ENCODE assay signal across 1 cellular context in the genomic region with DNA sequence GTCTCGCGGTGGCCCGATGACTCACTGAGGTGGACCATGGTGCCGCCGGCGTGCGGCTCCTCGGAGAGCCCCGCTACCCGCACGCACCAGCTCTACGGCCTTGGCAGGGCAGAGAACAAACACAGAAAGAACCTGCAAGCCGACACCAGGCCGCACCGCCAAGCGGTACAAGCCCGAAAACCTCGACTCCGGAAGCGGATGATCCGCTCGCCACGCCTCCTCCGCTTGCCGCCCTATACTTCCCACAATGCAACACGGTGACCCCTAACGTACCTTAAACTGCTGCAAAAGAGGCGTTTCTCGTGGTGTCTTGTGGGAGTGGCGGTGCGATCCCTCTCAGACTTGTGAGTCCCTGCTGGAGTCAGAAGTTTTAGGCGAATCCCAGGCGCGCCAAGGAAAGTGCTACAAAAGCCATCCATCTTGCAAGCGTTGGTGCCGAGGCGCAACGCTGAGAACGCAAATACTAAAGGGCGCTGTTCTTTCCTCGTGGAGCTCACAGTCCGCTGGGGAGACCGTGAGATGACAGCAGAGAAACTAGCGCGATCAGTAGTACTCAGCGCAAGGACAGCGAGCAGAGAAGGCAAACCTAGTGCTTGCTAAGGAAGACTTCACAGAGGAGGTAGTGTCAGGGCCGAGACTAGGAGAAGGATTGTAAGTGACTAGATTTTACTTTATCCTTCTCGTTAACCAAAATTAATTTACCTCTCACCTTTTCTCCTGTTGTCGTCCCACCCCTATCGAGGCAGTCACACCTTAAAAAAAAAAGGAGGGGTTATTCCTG.
TF ChIP-seq lines count a peak whose summit lies in the region.

A gene (minus strand): TSS at position 200 of the 781 bp plus-strand sequence. CDS start 162 bp downstream, at position 38.

TF ChIP-seq in K562, 482 proteins besides CTCF, POLR2A, EP300 and RAD21 (continued from another document and continues in another):
- TF ChIP-seq, protein P1, sequence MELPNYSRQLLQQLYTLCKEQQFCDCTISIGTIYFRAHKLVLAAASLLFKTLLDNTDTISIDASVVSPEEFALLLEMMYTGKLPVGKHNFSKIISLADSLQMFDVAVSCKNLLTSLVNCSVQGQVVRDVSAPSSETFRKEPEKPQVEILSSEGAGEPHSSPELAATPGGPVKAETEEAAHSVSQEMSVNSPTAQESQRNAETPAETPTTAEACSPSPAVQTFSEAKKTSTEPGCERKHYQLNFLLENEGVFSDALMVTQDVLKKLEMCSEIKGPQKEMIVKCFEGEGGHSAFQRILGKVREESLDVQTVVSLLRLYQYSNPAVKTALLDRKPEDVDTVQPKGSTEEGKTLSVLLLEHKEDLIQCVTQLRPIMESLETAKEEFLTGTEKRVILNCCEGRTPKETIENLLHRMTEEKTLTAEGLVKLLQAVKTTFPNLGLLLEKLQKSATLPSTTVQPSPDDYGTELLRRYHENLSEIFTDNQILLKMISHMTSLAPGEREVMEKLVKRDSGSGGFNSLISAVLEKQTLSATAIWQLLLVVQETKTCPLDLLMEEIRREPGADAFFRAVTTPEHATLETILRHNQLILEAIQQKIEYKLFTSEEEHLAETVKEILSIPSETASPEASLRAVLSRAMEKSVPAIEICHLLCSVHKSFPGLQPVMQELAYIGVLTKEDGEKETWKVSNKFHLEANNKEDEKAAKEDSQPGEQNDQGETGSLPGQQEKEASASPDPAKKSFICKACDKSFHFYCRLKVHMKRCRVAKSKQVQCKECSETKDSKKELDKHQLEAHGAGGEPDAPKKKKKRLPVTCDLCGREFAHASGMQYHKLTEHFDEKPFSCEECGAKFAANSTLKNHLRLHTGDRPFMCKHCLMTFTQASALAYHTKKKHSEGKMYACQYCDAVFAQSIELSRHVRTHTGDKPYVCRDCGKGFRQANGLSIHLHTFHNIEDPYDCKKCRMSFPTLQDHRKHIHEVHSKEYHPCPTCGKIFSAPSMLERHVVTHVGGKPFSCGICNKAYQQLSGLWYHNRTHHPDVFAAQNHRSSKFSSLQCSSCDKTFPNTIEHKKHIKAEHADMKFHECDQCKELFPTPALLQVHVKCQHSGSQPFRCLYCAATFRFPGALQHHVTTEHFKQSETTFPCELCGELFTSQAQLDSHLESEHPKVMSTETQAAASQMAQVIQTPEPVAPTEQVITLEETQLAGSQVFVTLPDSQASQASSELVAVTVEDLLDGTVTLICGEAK (IDR thresholded peaks at IDR 0.05) = peak; percentile 89
- TF ChIP-seq, protein P1 (CRISPR knock-in tag; IDR thresholded peaks at IDR 0.05) = no peak
- TF ChIP-seq, protein P2, sequence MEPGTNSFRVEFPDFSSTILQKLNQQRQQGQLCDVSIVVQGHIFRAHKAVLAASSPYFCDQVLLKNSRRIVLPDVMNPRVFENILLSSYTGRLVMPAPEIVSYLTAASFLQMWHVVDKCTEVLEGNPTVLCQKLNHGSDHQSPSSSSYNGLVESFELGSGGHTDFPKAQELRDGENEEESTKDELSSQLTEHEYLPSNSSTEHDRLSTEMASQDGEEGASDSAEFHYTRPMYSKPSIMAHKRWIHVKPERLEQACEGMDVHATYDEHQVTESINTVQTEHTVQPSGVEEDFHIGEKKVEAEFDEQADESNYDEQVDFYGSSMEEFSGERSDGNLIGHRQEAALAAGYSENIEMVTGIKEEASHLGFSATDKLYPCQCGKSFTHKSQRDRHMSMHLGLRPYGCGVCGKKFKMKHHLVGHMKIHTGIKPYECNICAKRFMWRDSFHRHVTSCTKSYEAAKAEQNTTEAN (CRISPR knock-in tag; IDR thresholded peaks at IDR 0.05) = peak; percentile 61; the same call in 1 of the 2 replicates
- TF ChIP-seq ZFP1 (CRISPR knock-in tag; IDR thresholded peaks at IDR 0.05) = peak; percentile 55; the same call in 1 of the 2 replicates
- TF ChIP-seq ZNF717 (CRISPR knock-in tag; IDR thresholded peaks at IDR 0.05) = no peak
- TF ChIP-seq SPI1 (IDR thresholded peaks at IDR 0.05; ENCODE audit: borderline replicate concordance, low read depth, low read length) = no peak
- no peak for TF ChIP-seq ZNF384 (IDR thresholded peaks at IDR 0.05; ENCODE audit: low read depth, low read length)
- 0 out of 2 replicates have a peak, but pooled peaks have one; percentile 68 for TF ChIP-seq BACH1 (tag; IDR thresholded peaks at IDR 0.05)
- peak; percentile 80 for TF ChIP-seq SIN3B (IDR thresholded peaks at IDR 0.05; ENCODE audit: low read depth)
- TF ChIP-seq ZFX (CRISPR knock-in tag; IDR thresholded peaks at IDR 0.05) = no peak
- no peak for TF ChIP-seq EHMT2 (IDR thresholded peaks at IDR 0.05)
- peak; percentile 97 for TF ChIP-seq FOSL1 (tag; conservative IDR thresholded peaks at IDR 0.05)
- peak; percentile 95 for TF ChIP-seq POLR2H (tag; IDR thresholded peaks at IDR 0.05; ENCODE audit: low read depth)
- TF ChIP-seq ETV1 (tag; conservative IDR thresholded peaks at IDR 0.05; ENCODE audit: low read depth) = peak; percentile 96
- peak; percentile 92 for TF ChIP-seq SMAD1 (IDR thresholded peaks at IDR 0.05; ENCODE audit: low read depth, low read length, partially characterized antibody)
- TF ChIP-seq L3MBTL2 (IDR thresholded peaks at IDR 0.05) = peak; percentile 80
- TF ChIP-seq FOXK1 (CRISPR knock-in tag; IDR thresholded peaks at IDR 0.05; ENCODE audit: borderline replicate concordance) = 0 out of 2 replicates have a peak, but pooled peaks have one; percentile 28
- no peak for TF ChIP-seq KAT8 (IDR thresholded peaks at IDR 0.05; ENCODE audit: low read depth)
- 0 out of 2 replicates have a peak, but pooled peaks have one; percentile 37 for TF ChIP-seq ZNF224 (CRISPR knock-in tag; IDR thresholded peaks at IDR 0.05)
- TF ChIP-seq FOXA3 (CRISPR knock-in tag; conservative IDR thresholded peaks at IDR 0.05 in 1 of 2, IDR thresholded peaks at IDR 0.05 in 1 of 2) = 0 out of 4 replicates have a peak, but pooled peaks of 1 of the 2 experiments have one; percentile 10
- TF ChIP-seq, protein P3, sequence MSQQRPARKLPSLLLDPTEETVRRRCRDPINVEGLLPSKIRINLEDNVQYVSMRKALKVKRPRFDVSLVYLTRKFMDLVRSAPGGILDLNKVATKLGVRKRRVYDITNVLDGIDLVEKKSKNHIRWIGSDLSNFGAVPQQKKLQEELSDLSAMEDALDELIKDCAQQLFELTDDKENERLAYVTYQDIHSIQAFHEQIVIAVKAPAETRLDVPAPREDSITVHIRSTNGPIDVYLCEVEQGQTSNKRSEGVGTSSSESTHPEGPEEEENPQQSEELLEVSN (IDR thresholded peaks at IDR 0.05; ENCODE audit: borderline replicate concordance in 1 of 2, extremely low read depth in 1 of 2, insufficient read depth in 1 of 2, insufficient read length in 1 of 2, low read depth in 1 of 2, low read length in 1 of 2, poor library complexity in 1 of 2, severe bottlenecking in 1 of 2) = peak; percentile 67 to 82
- peak; percentile 37; the same call in 1 of the 2 replicates for TF ChIP-seq TCF7 (IDR thresholded peaks at IDR 0.05; ENCODE audit: borderline replicate concordance)
- TF ChIP-seq OTX1 (CRISPR knock-in tag; IDR thresholded peaks at IDR 0.05) = peak; percentile 65; the same call in 1 of the 2 replicates
- TF ChIP-seq SNIP1 (IDR thresholded peaks at IDR 0.05; ENCODE audit: low read depth) = no peak
- TF ChIP-seq NONO (IDR thresholded peaks at IDR 0.05; ENCODE audit: low read depth in 2 of 2, low read length in 1 of 2) = peak in 1 of 2 experiments; percentile 63; a peak in 1 of 4 replicates
- TF ChIP-seq ZNF766 (CRISPR knock-in tag; conservative IDR thresholded peaks at IDR 0.05) = peak; percentile 75
- TF ChIP-seq, protein P4, sequence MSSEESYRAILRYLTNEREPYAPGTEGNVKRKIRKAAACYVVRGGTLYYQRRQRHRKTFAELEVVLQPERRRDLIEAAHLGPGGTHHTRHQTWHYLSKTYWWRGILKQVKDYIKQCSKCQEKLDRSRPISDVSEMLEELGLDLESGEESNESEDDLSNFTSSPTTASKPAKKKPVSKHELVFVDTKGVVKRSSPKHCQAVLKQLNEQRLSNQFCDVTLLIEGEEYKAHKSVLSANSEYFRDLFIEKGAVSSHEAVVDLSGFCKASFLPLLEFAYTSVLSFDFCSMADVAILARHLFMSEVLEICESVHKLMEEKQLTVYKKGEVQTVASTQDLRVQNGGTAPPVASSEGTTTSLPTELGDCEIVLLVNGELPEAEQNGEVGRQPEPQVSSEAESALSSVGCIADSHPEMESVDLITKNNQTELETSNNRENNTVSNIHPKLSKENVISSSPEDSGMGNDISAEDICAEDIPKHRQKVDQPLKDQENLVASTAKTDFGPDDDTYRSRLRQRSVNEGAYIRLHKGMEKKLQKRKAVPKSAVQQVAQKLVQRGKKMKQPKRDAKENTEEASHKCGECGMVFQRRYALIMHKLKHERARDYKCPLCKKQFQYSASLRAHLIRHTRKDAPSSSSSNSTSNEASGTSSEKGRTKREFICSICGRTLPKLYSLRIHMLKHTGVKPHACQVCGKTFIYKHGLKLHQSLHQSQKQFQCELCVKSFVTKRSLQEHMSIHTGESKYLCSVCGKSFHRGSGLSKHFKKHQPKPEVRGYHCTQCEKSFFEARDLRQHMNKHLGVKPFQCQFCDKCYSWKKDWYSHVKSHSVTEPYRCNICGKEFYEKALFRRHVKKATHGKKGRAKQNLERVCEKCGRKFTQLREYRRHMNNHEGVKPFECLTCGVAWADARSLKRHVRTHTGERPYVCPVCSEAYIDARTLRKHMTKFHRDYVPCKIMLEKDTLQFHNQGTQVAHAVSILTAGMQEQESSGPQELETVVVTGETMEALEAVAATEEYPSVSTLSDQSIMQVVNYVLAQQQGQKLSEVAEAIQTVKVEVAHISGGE (CRISPR knock-in tag; IDR thresholded peaks at IDR 0.05) = peak in 1 of 3 experiments; percentile 94; a peak in 2 of 6 replicates
- TF ChIP-seq PURB (CRISPR knock-in tag; IDR thresholded peaks at IDR 0.05; ENCODE audit: low read depth) = no peak
- no peak for TF ChIP-seq ZKSCAN8 (CRISPR knock-in tag; IDR thresholded peaks at IDR 0.05)
- TF ChIP-seq ZNF3 (CRISPR knock-in tag; IDR thresholded peaks at IDR 0.05) = no peak
- TF ChIP-seq, protein P5, sequence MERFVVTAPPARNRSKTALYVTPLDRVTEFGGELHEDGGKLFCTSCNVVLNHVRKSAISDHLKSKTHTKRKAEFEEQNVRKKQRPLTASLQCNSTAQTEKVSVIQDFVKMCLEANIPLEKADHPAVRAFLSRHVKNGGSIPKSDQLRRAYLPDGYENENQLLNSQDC (CRISPR knock-in tag; IDR thresholded peaks at IDR 0.05) = no peak
- TF ChIP-seq, protein P6, sequence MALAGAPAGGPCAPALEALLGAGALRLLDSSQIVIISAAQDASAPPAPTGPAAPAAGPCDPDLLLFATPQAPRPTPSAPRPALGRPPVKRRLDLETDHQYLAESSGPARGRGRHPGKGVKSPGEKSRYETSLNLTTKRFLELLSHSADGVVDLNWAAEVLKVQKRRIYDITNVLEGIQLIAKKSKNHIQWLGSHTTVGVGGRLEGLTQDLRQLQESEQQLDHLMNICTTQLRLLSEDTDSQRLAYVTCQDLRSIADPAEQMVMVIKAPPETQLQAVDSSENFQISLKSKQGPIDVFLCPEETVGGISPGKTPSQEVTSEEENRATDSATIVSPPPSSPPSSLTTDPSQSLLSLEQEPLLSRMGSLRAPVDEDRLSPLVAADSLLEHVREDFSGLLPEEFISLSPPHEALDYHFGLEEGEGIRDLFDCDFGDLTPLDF (CRISPR knock-in tag; IDR thresholded peaks at IDR 0.05) = peak; percentile 66; the same call in 1 of the 2 replicates
- TF ChIP-seq ELF4 (CRISPR knock-in tag; IDR thresholded peaks at IDR 0.05) = peak; percentile 56; the same call in 1 of the 2 replicates
- TF ChIP-seq HMG20B (CRISPR knock-in tag; IDR thresholded peaks at IDR 0.05) = no peak; the same call in 1 of the 2 replicates
- TF ChIP-seq HCFC1 (IDR thresholded peaks at IDR 0.05; ENCODE audit: low read depth, low read length) = peak; percentile 78
- TF ChIP-seq, protein P7, sequence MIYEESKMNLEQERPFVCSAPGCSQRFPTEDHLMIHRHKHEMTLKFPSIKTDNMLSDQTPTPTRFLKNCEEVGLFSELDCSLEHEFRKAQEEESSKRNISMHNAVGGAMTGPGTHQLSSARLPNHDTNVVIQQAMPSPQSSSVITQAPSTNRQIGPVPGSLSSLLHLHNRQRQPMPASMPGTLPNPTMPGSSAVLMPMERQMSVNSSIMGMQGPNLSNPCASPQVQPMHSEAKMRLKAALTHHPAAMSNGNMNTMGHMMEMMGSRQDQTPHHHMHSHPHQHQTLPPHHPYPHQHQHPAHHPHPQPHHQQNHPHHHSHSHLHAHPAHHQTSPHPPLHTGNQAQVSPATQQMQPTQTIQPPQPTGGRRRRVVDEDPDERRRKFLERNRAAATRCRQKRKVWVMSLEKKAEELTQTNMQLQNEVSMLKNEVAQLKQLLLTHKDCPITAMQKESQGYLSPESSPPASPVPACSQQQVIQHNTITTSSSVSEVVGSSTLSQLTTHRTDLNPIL (CRISPR knock-in tag; IDR thresholded peaks at IDR 0.05) = no peak
- TF ChIP-seq, protein P8, sequence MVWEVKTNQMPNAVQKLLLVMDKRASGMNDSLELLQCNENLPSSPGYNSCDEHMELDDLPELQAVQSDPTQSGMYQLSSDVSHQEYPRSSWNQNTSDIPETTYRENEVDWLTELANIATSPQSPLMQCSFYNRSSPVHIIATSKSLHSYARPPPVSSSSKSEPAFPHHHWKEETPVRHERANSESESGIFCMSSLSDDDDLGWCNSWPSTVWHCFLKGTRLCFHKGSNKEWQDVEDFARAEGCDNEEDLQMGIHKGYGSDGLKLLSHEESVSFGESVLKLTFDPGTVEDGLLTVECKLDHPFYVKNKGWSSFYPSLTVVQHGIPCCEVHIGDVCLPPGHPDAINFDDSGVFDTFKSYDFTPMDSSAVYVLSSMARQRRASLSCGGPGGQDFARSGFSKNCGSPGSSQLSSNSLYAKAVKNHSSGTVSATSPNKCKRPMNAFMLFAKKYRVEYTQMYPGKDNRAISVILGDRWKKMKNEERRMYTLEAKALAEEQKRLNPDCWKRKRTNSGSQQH (CRISPR knock-in tag; IDR thresholded peaks at IDR 0.05) = peak; percentile 78; the same call in 1 of the 2 replicates
- peak; percentile 91; the same call in 1 of the 2 replicates for TF ChIP-seq ZBED1 (IDR thresholded peaks at IDR 0.05)
- no peak for TF ChIP-seq ILK (tag; IDR thresholded peaks at IDR 0.05; ENCODE audit: borderline replicate concordance, low read depth)
